Comparison of ENCODE assay signal across 10 cellular contexts in genomic region chr4:112857461-112857860, GRCh38.
DNase-seq lines count a peak whose midpoint lies in the region; ATAC-seq, FAIRE-seq and TF ChIP-seq lines count a peak whose summit lies in the region.
"Had no signal": no experiment of that assay in that cellular context is flagged by ENCODE, and none has a peak within 500 bp of the region (broad histone marks: within the 10 kb centered on the region; RNA-seq: fewer than 3 reads in every experiment).

No MANE protein-coding gene starts in this region.

- in situ Hi-C loops in SK-MEL-5 (cut with HindIII; ENCODE audit: low pct_unique_long_range_greater_than_20kb, low sequenced_read_pairs), result no loop called here
- in situ Hi-C loops in gastrocnemius medialis (cut with MboI; ENCODE audit: low sequenced_read_pairs in 4 of 4), result loop anchor here in 1 of 4 donors (10.0 kb wide), 1 partner anchor 77 kb away; no protein-coding TSS in a partner anchor

- ATAC-seq in gastrocnemius medialis (peak; percentile 72 to 91), HG03095 (IDR thresholded peaks at IDR 0.05; ENCODE audit: unreplicated experiment) (no peak)

- intact Hi-C loops in gastrocnemius medialis (cut with DNase I; ENCODE audit: low total_unique reads), result no loop called here

- no peaks in the 10 kb centered on the region for H3K27me3 ChIP-seq in gastrocnemius medialis

- no peaks in the 10 kb centered on the region for H3K36me3 ChIP-seq in gastrocnemius medialis

- TF ChIP-seq POLR2A in gastrocnemius medialis (IDR thresholded peaks at IDR 0.05), result no peak

- FAIRE-seq in GM19239 (lab: Jason Lieb, UNC), result no peak

- TF ChIP-seq CTCF in fibroblast of mammary gland (conservative IDR thresholded peaks at IDR 0.05; ENCODE audit: control insufficient read depth, insufficient read depth, low read depth, low read length), result no peak
- TF ChIP-seq CTCF in gastrocnemius medialis (IDR thresholded peaks at IDR 0.05 in 4 of 5, conservative IDR thresholded peaks at IDR 0.05 in 1 of 5), result no peak

- peaks cover 7 to 21% of the 10 kb centered on the region in 2 donors for H3K4me1 ChIP-seq in gastrocnemius medialis

- peak overlapping the region in 2 of 4 donors; percentile 21 to 56 for H3K27ac ChIP-seq in gastrocnemius medialis

- DNase-seq in GM04503 (ENCODE audit: low read depth), result peak; percentile 83
- peak; percentile 24 for DNase-seq in SK-MEL-5 (ENCODE audit: low read depth, low spot score)
- DNase-seq in fibroblast of mammary gland (ENCODE audit: low read depth), result peak; percentile 95
- no peak for DNase-seq in gastrocnemius medialis
- no peak for DNase-seq in GM19239 (ENCODE audit: insufficient read length, low spot score)
- DNase-seq in NCI-H2081 treated with DMSO at 0.1 percent for 48 hours (lab: John Stamatoyannopoulos, UW), result no peak
- DNase-seq in activated CD4-positive, CD25-positive, alpha-beta regulatory T cell (lab: John Stamatoyannopoulos, UW), result no peak
- DNase-seq: NCI-H510A treated with DMSO at 0.1 percent for 48 hours, right cardiac atrium had no signal

- H3K4me3 ChIP-seq in fibroblast of mammary gland (ENCODE audit: control insufficient read depth, low read depth, low read length) (no peak overlapping the region), gastrocnemius medialis (no peak overlapping the region)

- H3K9me3 ChIP-seq in gastrocnemius medialis, result no peaks in the 10 kb centered on the region

Comparison
In these comparisons a context has a peak if more than half of its experiments do, and no peak if none do; other contexts are left out.
1. DNase-seq: peak in GM04503 (single experiment), SK-MEL-5 (single experiment) and fibroblast of mammary gland (single experiment); none in gastrocnemius medialis (0 of 2), GM19239 (single experiment), NCI-H2081 treated with DMSO at 0.1 percent for 48 hours (single experiment) and activated CD4-positive, CD25-positive, alpha-beta regulatory T cell (0 of 4).